In the genomic region with DNA sequence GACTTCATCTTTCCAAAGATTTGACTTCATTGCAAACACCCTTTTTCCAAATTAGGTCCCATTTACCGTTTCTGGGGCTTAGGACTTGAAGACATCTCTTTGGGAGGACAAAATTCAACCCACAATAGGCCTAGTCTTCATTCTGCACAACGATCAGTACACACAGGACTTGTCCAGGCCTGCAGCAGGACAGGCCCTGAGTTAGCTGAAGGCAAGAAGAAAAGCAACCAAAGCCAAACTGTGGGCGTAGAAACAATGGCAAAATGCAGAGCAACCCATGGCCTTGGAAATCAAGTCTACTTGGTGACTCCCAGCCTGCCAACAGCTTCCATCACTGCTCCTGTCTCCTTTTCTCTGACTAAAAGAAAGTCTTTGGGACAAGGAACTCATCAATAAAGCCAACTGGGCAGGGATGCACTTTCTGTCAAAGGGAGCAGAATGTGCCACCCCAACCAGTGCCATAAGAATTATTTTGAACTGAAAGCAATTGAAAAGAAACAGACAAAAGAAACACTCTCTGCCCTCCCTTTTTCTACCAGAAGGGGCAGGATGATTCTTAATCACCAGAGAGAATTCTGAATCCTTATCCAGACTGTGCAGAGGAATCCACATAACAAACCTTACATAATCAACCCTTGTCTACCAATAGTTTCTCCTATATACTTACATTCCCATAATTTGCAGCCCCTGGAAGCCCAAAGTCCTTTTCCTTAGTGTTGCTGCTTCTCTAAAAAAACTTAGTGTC, we compare ENCODE assay signal across 19 cellular contexts.
DNase-seq lines count a peak whose midpoint lies in the region; ATAC-seq and TF ChIP-seq lines count a peak whose summit lies in the region.
"Had no signal": no experiment of that assay in that cellular context is flagged by ENCODE, and none has a peak within 500 bp of the region (broad histone marks: within the 10 kb centered on the region; RNA-seq: fewer than 3 reads in every experiment).

No MANE protein-coding gene starts in this region.

- dilution Hi-C loops in mammary epithelial cell (cut with HindIII; ENCODE audit: low sequenced_read_pairs), result no loop called here

- H4K8ac ChIP-seq in neuronal stem cell (ENCODE audit: low read depth, low read length), result no peak overlapping the region

- no peaks in the 10 kb centered on the region for H4K20me1 ChIP-seq in mammary epithelial cell (ENCODE audit: insufficient read depth, low read length)

- H3K14ac ChIP-seq in neuronal stem cell (ENCODE audit: low read length), result no peak overlapping the region

- H3K9me3 ChIP-seq in cardiac muscle cell (ENCODE audit: low read depth) (no peaks in the 10 kb centered on the region), left ventricle myocardium inferior (replicated peaks) (no peaks in the 10 kb centered on the region), mammary epithelial cell (replicated peaks; ENCODE audit: insufficient read depth, low read length) (no peaks in the 10 kb centered on the region), neuronal stem cell (replicated peaks in 1 of 2; ENCODE audit: control insufficient read depth in 2 of 2, insufficient read depth in 1 of 2, low read depth in 1 of 2, low read length in 2 of 2) (no peaks in the 10 kb centered on the region)
- H3K9me3 ChIP-seq: psoas muscle, SJSA1 had no signal

- no peak overlapping the region for H3K4ac ChIP-seq in neuronal stem cell (ENCODE audit: low read length)

- H3K9ac ChIP-seq in mammary epithelial cell (ENCODE audit: insufficient read depth, low read length) (no peak overlapping the region), neuronal stem cell (ENCODE audit: low read depth, low read length, poor library complexity) (no peak overlapping the region)

- no peak overlapping the region for H2BK120ac ChIP-seq in neuronal stem cell (ENCODE audit: low read depth, low read length)

- H2BK12ac ChIP-seq in neuronal stem cell (ENCODE audit: low read length), result no peak overlapping the region

- no TSS peak for BruUV-seq in mammary epithelial cell (replicated peaks; lab: Mats Ljungman, UMichigan)

- intact Hi-C loops in left ventricle myocardium inferior (cut with micrococcal nuclease), result no loop called here
- intact Hi-C loops in mammary epithelial cell (cut with micrococcal nuclease), result loop anchor here (5.0 kb wide), 1 partner anchor 701 kb away; no protein-coding TSS in a partner anchor

- CTCF ChIA-PET in mammary epithelial cell (lab: Charles Lee; ENCODE audit: low non-redundant PET), result no interaction called here

- no peak overlapping the region for H3K27ac ChIP-seq in cardiac muscle cell
- no peak overlapping the region for H3K27ac ChIP-seq in left ventricle myocardium inferior (replicated peaks)
- peak overlapping the region; percentile 58 for H3K27ac ChIP-seq in mammary epithelial cell (ENCODE audit: insufficient read depth, low read depth, low read length)
- no peak overlapping the region for H3K27ac ChIP-seq in neuronal stem cell (replicated peaks; ENCODE audit: low read length)
- H3K27ac ChIP-seq: psoas muscle, SJSA1 had no signal

- no peak overlapping the region for H2AK5ac ChIP-seq in neuronal stem cell (ENCODE audit: low read depth, low read length)

- DNase-seq in cardiac muscle cell (ENCODE audit: low read depth in 1 of 2, low spot score in 1 of 2) (no peak), left ventricle myocardium inferior (no peak), mammary epithelial cell (peak; percentile 86), globus pallidus (ENCODE audit: low spot score) (peak; percentile 6), GM13977 (ENCODE audit: low spot score) (no peak), pons (ENCODE audit: low spot score) (no peak), neuronal stem cell (ENCODE audit: low spot score) (no peak)
- DNase-seq: activated CD4-positive, alpha-beta T cell treated with anti-CD3 and anti-CD28 coated beads for 36 hours; activated naive CD4-positive, alpha-beta T cell treated with anti-CD3 and anti-CD28 coated beads for 36 hours; foreskin fibroblast; Kasumi-1; NCI-H1694; NCI-H446 treated with DMSO at 0.1 percent for 48 hours; psoas muscle; stimulated activated naive CD8-positive, alpha-beta T cell treated with anti-CD3 and anti-CD28 coated beads, Interleukin-15, Interleukin-2, amounts not matched to agents 100 U/mL and 50 U/mL, for 24 hours; T1000 had no signal

- TF ChIP-seq CTCF in cardiac muscle cell (IDR thresholded peaks at IDR 0.05; ENCODE audit: low read depth, low read length) (peak; percentile 38), left ventricle myocardium inferior (IDR thresholded peaks at IDR 0.05; ENCODE audit: borderline replicate concordance) (no peak), mammary epithelial cell (conservative IDR thresholded peaks at IDR 0.05 in 1 of 2, IDR thresholded peaks at IDR 0.05 in 1 of 2; ENCODE audit: extremely low read depth in 1 of 2, insufficient read depth in 1 of 2, low read depth in 1 of 2, low read length in 2 of 2) (peak; percentile 29), GM13977 (IDR thresholded peaks at IDR 0.05; ENCODE audit: extremely low read depth, insufficient read depth, missing control alignments) (no peak)

- H3K23ac ChIP-seq in neuronal stem cell (ENCODE audit: low read depth, low read length, poor library complexity), result no peak overlapping the region

- H3K79me2 ChIP-seq in mammary epithelial cell (ENCODE audit: insufficient read depth, low read length), result no peaks in the 10 kb centered on the region

- 0% methylated on average over 3 of the region's 3 CpGs for WGBS in mammary epithelial cell (ENCODE audit: low coverage, missing lambda C conversion rate)
- no CpG with 5 or more reads among the region's 3 CpGs for WGBS in neuronal stem cell (ENCODE audit: extremely low coverage in 2 of 2, insufficient read length in 2 of 2, insufficient replicate concordance in 1 of 2), 2 donors

- no peak overlapping the region for H2BK5ac ChIP-seq in neuronal stem cell (ENCODE audit: low read length)

- no peak for ATAC-seq in GM21390 (IDR thresholded peaks at IDR 0.05; ENCODE audit: unreplicated experiment)
- ATAC-seq: activated CD4-positive, alpha-beta T cell treated with anti-CD3 and anti-CD28 coated beads for 36 hours; GM12878; psoas muscle; stimulated activated naive CD8-positive, alpha-beta T cell treated with anti-CD3 and anti-CD28 coated beads, Interleukin-15, Interleukin-2, amounts not matched to agents 100 U/mL and 50 U/mL, for 24 hours had no signal

- H3K36me3 ChIP-seq in cardiac muscle cell, result no peaks in the 10 kb centered on the region
- no peaks in the 10 kb centered on the region for H3K36me3 ChIP-seq in left ventricle myocardium inferior
- no peaks in the 10 kb centered on the region for H3K36me3 ChIP-seq in mammary epithelial cell (ENCODE audit: insufficient read depth, low read length)
- no peaks in the 10 kb centered on the region for H3K36me3 ChIP-seq in neuronal stem cell (replicated peaks in 1 of 2; ENCODE audit: control insufficient read depth in 2 of 2, insufficient read depth in 2 of 2, low read length in 2 of 2)
- H3K36me3 ChIP-seq: SJSA1 had no signal

- no peak overlapping the region for H2BK15ac ChIP-seq in neuronal stem cell (ENCODE audit: low read length)

- H3K4me2 ChIP-seq in mammary epithelial cell (ENCODE audit: insufficient read depth, low read depth, low read length) (peak overlapping the region; percentile 64), neuronal stem cell (ENCODE audit: insufficient read depth, low read length, poor library complexity, severe bottlenecking) (no peak overlapping the region)

- H4K91ac ChIP-seq in neuronal stem cell (ENCODE audit: low read depth, low read length, poor library complexity), result no peak overlapping the region

- in situ Hi-C loops in mammary epithelial cell (cut with MboI; ENCODE audit: low sequenced_read_pairs in 2 of 2) (no loop called here), GM13977 (cut with MboI; ENCODE audit: low pct_unique_long_range_greater_than_20kb, low sequenced_read_pairs, unreplicated experiment) (no loop called here)

- no peaks in the 10 kb centered on the region for H3K27me3 ChIP-seq in cardiac muscle cell
- no peaks in the 10 kb centered on the region for H3K27me3 ChIP-seq in left ventricle myocardium inferior (ENCODE audit: low read depth)
- no peaks in the 10 kb centered on the region for H3K27me3 ChIP-seq in mammary epithelial cell (ENCODE audit: insufficient read depth, low read length)
- no peaks in the 10 kb centered on the region for H3K27me3 ChIP-seq in neuronal stem cell (ENCODE audit: control insufficient read depth in 3 of 3, insufficient read depth in 3 of 3, low read depth in 1 of 3, low read length in 3 of 3)
- H3K27me3 ChIP-seq: SJSA1 had no signal

- H3K4me3 ChIP-seq in cardiac muscle cell (no peak overlapping the region), left ventricle myocardium inferior (no peak overlapping the region), mammary epithelial cell (replicated peaks in 1 of 3; ENCODE audit: insufficient read depth in 1 of 3, low read depth in 2 of 3, low read length in 3 of 3) (no peak overlapping the region), neuronal stem cell (ENCODE audit: low read length in 2 of 2) (no peak overlapping the region)
- H3K4me3 ChIP-seq: GM12878, psoas muscle, SJSA1 had no signal

- H2AFZ ChIP-seq in mammary epithelial cell (ENCODE audit: low read depth, low read length), result peak overlapping the region; percentile 83
- H2AFZ ChIP-seq in neuronal stem cell (ENCODE audit: low read length), result no peak overlapping the region

- H3K4me1 ChIP-seq in cardiac muscle cell (ENCODE audit: low read depth) (no peaks in the 10 kb centered on the region), left ventricle myocardium inferior (peaks cover 7% of the 10 kb centered on the region), mammary epithelial cell (ENCODE audit: insufficient read depth, low read length) (peaks cover 33% of the 10 kb centered on the region), neuronal stem cell (ENCODE audit: control insufficient read depth in 2 of 2, insufficient read depth in 1 of 2, low read depth in 1 of 2, low read length in 2 of 2) (no peaks in the 10 kb centered on the region)
- H3K4me1 ChIP-seq: psoas muscle, SJSA1 had no signal

- H3K79me1 ChIP-seq in neuronal stem cell (ENCODE audit: low read depth, low read length), result no peaks in the 10 kb centered on the region

- no peak overlapping the region for H3K18ac ChIP-seq in neuronal stem cell (ENCODE audit: low read length)

Comparison
In these comparisons a context has a peak if more than half of its experiments do, and no peak if none do; other contexts are left out.
1. CTCF ChIP-seq: peak in cardiac muscle cell (single experiment) and mammary epithelial cell (2 of 2); none in left ventricle myocardium inferior (single experiment) and GM13977 (single experiment).
2. DNase-seq: peak in mammary epithelial cell (single experiment) and globus pallidus (single experiment); none in cardiac muscle cell (0 of 2), left ventricle myocardium inferior (single experiment), GM13977 (single experiment), pons (single experiment) and neuronal stem cell (single experiment).